In the genomic region with DNA sequence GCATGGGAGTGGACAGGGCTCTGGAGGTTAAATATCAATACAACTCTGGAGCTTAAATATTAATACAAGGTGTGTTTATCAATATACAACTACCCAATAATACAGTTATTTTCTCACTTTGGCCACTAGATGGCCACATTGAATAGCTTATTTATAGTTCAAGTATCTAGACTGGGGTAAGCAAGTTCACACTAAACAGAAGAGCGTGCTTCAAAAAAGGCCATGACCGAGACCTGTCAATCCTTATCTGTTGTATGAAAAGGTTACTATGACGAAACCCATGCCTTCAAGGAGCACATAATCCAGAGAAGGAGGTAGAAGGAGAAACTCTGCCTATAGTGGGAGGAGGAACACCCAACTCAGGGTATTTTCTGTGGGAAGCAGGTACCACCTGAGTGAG, we compare ENCODE assay signal across 8 cellular contexts. TPM values are rescaled to one million over a fixed set of nuclear protein-coding genes. Genes with fewer than 3 reads are reported as not detected.
A peak's percentile ranks its signal among the peaks of the same experiment; 100 is the strongest.
DNase-seq lines count a peak whose midpoint lies in the region; ATAC-seq and TF ChIP-seq lines count a peak whose summit lies in the region.

No MANE protein-coding gene starts in this region.

- H3K27me3 Mint-ChIP-seq in central memory CD8-positive, alpha-beta T cell: no peaks in the 10 kb centered on the region

- intact Hi-C loops in vagina (cut with DNase I): loop anchor here (10.0 kb wide), 1 partner anchor 234 kb away; the partner anchor contains the start of gene EXO1

- H3K27me3 ChIP-seq in NT2/D1 (ENCODE audit: insufficient read depth, insufficient read length) (no peaks in the 10 kb centered on the region), liver (ENCODE audit: control insufficient read depth in 4 of 4, insufficient read depth in 4 of 4, low read length in 3 of 4) (no peaks in the 10 kb centered on the region), vagina (no peaks in the 10 kb centered on the region)

- H3K9ac ChIP-seq in NT2/D1 (ENCODE audit: insufficient read length, low read depth) (no peak overlapping the region), liver (ENCODE audit: low read depth in 1 of 2, low read length in 2 of 2) (no peak overlapping the region)

- no peaks in the 10 kb centered on the region for H3K4me1 ChIP-seq in NT2/D1 (ENCODE audit: insufficient read depth, insufficient read length)
- peaks cover 8 to 35% (median 21%) of the 10 kb centered on the region in 4 donors for H3K4me1 ChIP-seq in liver (ENCODE audit: control insufficient read depth in 4 of 4, insufficient read depth in 4 of 4, low read length in 3 of 4)
- no peaks in the 10 kb centered on the region for H3K4me1 ChIP-seq in vagina

- no peaks in the 10 kb centered on the region for H3K4me1 Mint-ChIP-seq in central memory CD8-positive, alpha-beta T cell

- DNase-seq in activated CD4-positive, alpha-beta T cell treated with anti-CD3 and anti-CD28 coated beads for 4 hours: peak; percentile 4 to 11
- DNase-seq in activated CD4-positive, alpha-beta T cell treated with anti-CD3 and anti-CD28 coated beads, Interleukin-2, amount 50 U/mL, for 48 hours: no peak
- DNase-seq in HT-29 (ENCODE audit: low spot score): peak; percentile 79
- DNase-seq in NT2/D1 (ENCODE audit: low read depth, low spot score): peak; percentile 35
- DNase-seq in central memory CD8-positive, alpha-beta T cell (ENCODE audit: low spot score in 2 of 2): peak in 1 of 2 donors; percentile 11
- no peak for DNase-seq in vagina (ENCODE audit: extremely low spot score in 2 of 2)

- no peak overlapping the region for H3K27ac Mint-ChIP-seq in central memory CD8-positive, alpha-beta T cell (ENCODE audit: low read depth)

- H3K9me3 Mint-ChIP-seq in central memory CD8-positive, alpha-beta T cell: no peaks in the 10 kb centered on the region

- 7% methylated on average over 3 of the region's 3 CpGs for WGBS in liver

- H3K9me3 ChIP-seq in NT2/D1 (ENCODE audit: insufficient read depth, low read length): no peaks in the 10 kb centered on the region
- no peaks in the 10 kb centered on the region for H3K9me3 ChIP-seq in liver (ENCODE audit: control insufficient read depth in 4 of 4, low read length in 3 of 4)
- no peaks in the 10 kb centered on the region for H3K9me3 ChIP-seq in vagina

- TF ChIP-seq CTCF in liver (IDR thresholded peaks at IDR 0.05; ENCODE audit: low read depth, low read length, missing input control) (peak; percentile 62), vagina (IDR thresholded peaks at IDR 0.05) (peak; percentile 71 to 73 (median 73))

- H3K4me3 Mint-ChIP-seq in central memory CD8-positive, alpha-beta T cell: no peak overlapping the region

- no peaks in the 10 kb centered on the region for H3K36me3 Mint-ChIP-seq in central memory CD8-positive, alpha-beta T cell (ENCODE audit: insufficient read depth)

- H3K36me3 ChIP-seq in NT2/D1 (ENCODE audit: insufficient read depth, insufficient read length, low read length): no peaks in the 10 kb centered on the region
- H3K36me3 ChIP-seq in liver (ENCODE audit: control insufficient read depth in 4 of 4, insufficient read depth in 3 of 4, low read depth in 1 of 4, low read length in 3 of 4): no peaks in the 10 kb centered on the region
- H3K36me3 ChIP-seq in vagina: no peaks in the 10 kb centered on the region

- ATAC-seq in GM21515 (IDR thresholded peaks at IDR 0.05; ENCODE audit: unreplicated experiment): peak; percentile 91
- ATAC-seq in central memory CD8-positive, alpha-beta T cell (replicated peaks; ENCODE audit: extremely low read depth, poor library complexity, severe bottlenecking): peak; percentile 68

- H3K4me3 ChIP-seq in NT2/D1 (ENCODE audit: insufficient read length, low read depth): no peak overlapping the region
- no peak overlapping the region for H3K4me3 ChIP-seq in liver (ENCODE audit: low read depth in 1 of 3, low read length in 3 of 3)
- no peak overlapping the region for H3K4me3 ChIP-seq in vagina

- no peak for TF ChIP-seq POLR2A in vagina (IDR thresholded peaks at IDR 0.05)

- TF ChIP-seq RAD21 in liver (IDR thresholded peaks at IDR 0.05): peak; percentile 91 to 92

- H3K27ac ChIP-seq in liver (ENCODE audit: low read depth in 1 of 2, low read length in 2 of 2) (peak overlapping the region; percentile 17), vagina (no peak overlapping the region)

TF ChIP-seq in liver, 16 proteins besides CTCF, POLR2A, EP300 and RAD21:
- TF ChIP-seq FOXA1 (IDR thresholded peaks at IDR 0.05) (no peak), RXRA (IDR thresholded peaks at IDR 0.05) (peak; percentile 57 to 80), JUND (IDR thresholded peaks at IDR 0.05) (peak in 1 of 2 donors; percentile 13), HNF4A (conservative IDR thresholded peaks at IDR 0.05) (peak; percentile 21 to 33)

RNA-seq across cellular contexts. Expression of gene CHML, which starts 29.1 kb away (rescaled TPM):
- total RNA-seq in HT-29 (2014; rRNA removed; shearing (Covaris generic)): 17.4 and 22.4 TPM in 2 replicates
- total RNA-seq in liver (1 to 10 TPM; 5.6 to 8.1 TPM), vagina (11.3 TPM)
- 1 to 10 TPM in 1 of 2 donors, under 1 TPM in 1; 0.53 to 1.0 TPM for polyA plus RNA-seq in liver

RNA-seq across cellular contexts. Expression of gene OPN3, which starts 29.1 kb away (rescaled TPM):
- total RNA-seq in HT-29 (2014; rRNA removed; shearing (Covaris generic)): 12.5 and 12.6 TPM in 2 replicates
- total RNA-seq in liver (10 to 100 TPM; 17.7 to 19.1 TPM), vagina (15.5 TPM)
- 10 to 100 TPM; 11.3 to 13.3 TPM for polyA plus RNA-seq in liver

RNA-seq across cellular contexts. Expression of gene WDR64, which starts 41.0 kb away (rescaled TPM):
- not detected in 2 replicates for total RNA-seq in HT-29 (2014; rRNA removed; shearing (Covaris generic))
- under 1 TPM; 0.08 to 0.70 TPM for total RNA-seq in liver
- under 1 TPM; 0.02 to 0.26 TPM for polyA plus RNA-seq in liver
- not detected for total RNA-seq in vagina

Comparison
In these comparisons a context has a peak if more than half of its experiments do, and no peak if none do; other contexts are left out.
1. DNase-seq: peak in activated CD4-positive, alpha-beta T cell treated with anti-CD3 and anti-CD28 coated beads for 4 hours (2 of 2), HT-29 (single experiment) and NT2/D1 (single experiment); none in activated CD4-positive, alpha-beta T cell treated with anti-CD3 and anti-CD28 coated beads, Interleukin-2, amount 50 U/mL, for 48 hours (0 of 2) and vagina (0 of 2).